Comparison of ENCODE assay signal across 9 cellular contexts in genomic region chr16:88491001-88491559, GRCh38.
"Had no signal": no experiment of that assay in that cellular context is flagged by ENCODE, and none has a peak within 500 bp of the region (broad histone marks: within the 10 kb centered on the region; RNA-seq: fewer than 3 reads in every experiment).

No MANE protein-coding gene starts in this region.

- H3K9me3 Mint-ChIP-seq: HFFc6 had no signal

- H2AFZ ChIP-seq: GM23248 had no signal

- H3K4me3 ChIP-seq: GM23248, HAP-1 had no signal

- H3K27ac ChIP-seq: GM23248, HL-60, KMS-11 had no signal

- H3K4me2 ChIP-seq: KMS-11 had no signal

- H3K27ac Mint-ChIP-seq: HFFc6 had no signal

- H3K36me3 ChIP-seq: HAP-1 had no signal

- H3K9ac ChIP-seq: GM23248, KMS-11 had no signal

- H3K4me3 Mint-ChIP-seq: HFFc6 had no signal

- H3K9me3 ChIP-seq: HAP-1 had no signal

- ATAC-seq: HCT116 had no signal

- DNase-seq: GOT3, HFFc6, IMR-90, KBM-7 had no signal

- H3K4me1 ChIP-seq: HAP-1 had no signal
